In genomic region chr17:64275016-64275415, GRCh38 we compare ENCODE assay signal across 27 cellular contexts.
"Had no signal": no experiment of that assay in that cellular context is flagged by ENCODE, and none has a peak within 500 bp of the region (broad histone marks: within the 10 kb centered on the region; RNA-seq: fewer than 3 reads in every experiment).

No MANE protein-coding gene starts in this region.

- H3K27me3 ChIP-seq: neural progenitor cell, ovary, right lobe of liver, sigmoid colon, stomach, thyroid gland, tibial nerve, upper lobe of left lung, vagina had no signal

- DNase-seq: natural killer cell; occipital lobe; ovary; psoas muscle; right cardiac atrium; right lobe of liver; sigmoid colon; small intestine; stimulated activated CD4-positive, alpha-beta T cell treated with anti-CD3 and anti-CD28 coated beads, Interleukin-15, amount 100 ng/mL, for 24 hours; stimulated activated CD4-positive, alpha-beta T cell treated with anti-CD3 and anti-CD28 coated beads, Interleukin-2, amount 100 ng/mL, for 24 hours; stimulated activated CD4-positive, alpha-beta T cell treated with anti-CD3 and anti-CD28 coated beads, Interleukin-2, amount 100 ng/mL, for 48 hours; stimulated activated CD4-positive, alpha-beta T cell treated with anti-CD3 and anti-CD28 coated beads, Interleukin-4, amount 100 ng/mL, for 24 hours; stimulated activated naive B cell treated with anti-CD40 and anti-IgM and Interleukin-4, amounts not matched to agents 10 μg/mL and 1 μg/mL and 100 μg/mL, for 72 hours; stimulated activated naive CD4-positive, alpha-beta T cell treated with Interleukin-2 at 50 U/mL for 16 hours; stomach; thyroid gland; trophoblast cell; upper lobe of left lung had no signal

- H3K4me2 ChIP-seq: neural progenitor cell had no signal

- H3K79me2 ChIP-seq: parathyroid adenoma had no signal

- H3K9me3 ChIP-seq: ovary, psoas muscle, right lobe of liver, thoracic aorta, thyroid gland, upper lobe of left lung, vagina had no signal

- H3K4me1 ChIP-seq: neural progenitor cell, parathyroid adenoma, right lobe of liver, tibial nerve had no signal

- H3K9me3 Mint-ChIP-seq: natural killer cell; nephron; neural progenitor cell; stimulated activated effector memory CD8-positive, alpha-beta T cell treated with anti-CD3 and anti-CD28 coated beads, Interleukin-12 subunit alpha, Interleukin-12 subunit beta, amount 100 ng/mL, for 72 hours; stimulated activated naive CD8-positive, alpha-beta T cell treated with anti-CD3 and anti-CD28 coated beads, Interleukin-15, Interleukin-2, amounts not matched to agents 100 ng/mL and 50 ng/mL, for 24 hours had no signal

- H3K4me3 Mint-ChIP-seq: natural killer cell; nephron; neural progenitor cell; stimulated activated effector memory CD8-positive, alpha-beta T cell treated with anti-CD3 and anti-CD28 coated beads, Interleukin-12 subunit alpha, Interleukin-12 subunit beta, amount 100 ng/mL, for 72 hours; stimulated activated naive B cell treated with anti-CD40 and anti-IgM and Interleukin-4, amounts not matched to agents 10 μg/mL and 1 μg/mL and 100 μg/mL, for 72 hours; stimulated activated naive CD8-positive, alpha-beta T cell treated with anti-CD3 and anti-CD28 coated beads, Interleukin-15, Interleukin-2, amounts not matched to agents 100 ng/mL and 50 ng/mL, for 24 hours had no signal

- H3K27ac Mint-ChIP-seq: natural killer cell; nephron; neural progenitor cell; progenitor cell of endocrine pancreas; stimulated activated effector memory CD8-positive, alpha-beta T cell treated with anti-CD3 and anti-CD28 coated beads, Interleukin-12 subunit alpha, Interleukin-12 subunit beta, amount 100 ng/mL, for 72 hours; stimulated activated naive B cell treated with anti-CD40 and anti-IgM and Interleukin-4, amounts not matched to agents 10 μg/mL and 1 μg/mL and 100 μg/mL, for 72 hours; stimulated activated naive CD8-positive, alpha-beta T cell treated with anti-CD3 and anti-CD28 coated beads, Interleukin-15, Interleukin-2, amounts not matched to agents 100 ng/mL and 50 ng/mL, for 24 hours had no signal

- H3K9ac ChIP-seq: neural progenitor cell, parathyroid adenoma had no signal

- H2AFZ ChIP-seq: neural progenitor cell, parathyroid adenoma had no signal

- H3K36me3 Mint-ChIP-seq: natural killer cell; neural progenitor cell; stimulated activated effector memory CD8-positive, alpha-beta T cell treated with anti-CD3 and anti-CD28 coated beads, Interleukin-12 subunit alpha, Interleukin-12 subunit beta, amount 100 ng/mL, for 72 hours; stimulated activated naive B cell treated with anti-CD40 and anti-IgM and Interleukin-4, amounts not matched to agents 10 μg/mL and 1 μg/mL and 100 μg/mL, for 72 hours had no signal

- H3K27ac ChIP-seq: neural progenitor cell, ovary, parathyroid adenoma, psoas muscle, right lobe of liver, sigmoid colon, stomach, thoracic aorta, thyroid gland, tibial nerve, upper lobe of left lung, vagina had no signal

- H3K36me3 ChIP-seq: neural progenitor cell, ovary, right lobe of liver, sigmoid colon, stomach, thoracic aorta, thyroid gland, tibial nerve, upper lobe of left lung, vagina had no signal

- H3K27me3 Mint-ChIP-seq: progenitor cell of endocrine pancreas; stimulated activated naive B cell treated with anti-CD40 and anti-IgM and Interleukin-4, amounts not matched to agents 10 μg/mL and 1 μg/mL and 100 μg/mL, for 72 hours; stimulated activated naive CD8-positive, alpha-beta T cell treated with anti-CD3 and anti-CD28 coated beads, Interleukin-15, Interleukin-2, amounts not matched to agents 100 ng/mL and 50 ng/mL, for 24 hours had no signal

- H3K4me3 ChIP-seq: neural progenitor cell, ovary, psoas muscle, right lobe of liver, sigmoid colon, stomach, thoracic aorta, thyroid gland, tibial nerve, upper lobe of left lung, vagina had no signal
